In the genomic region with DNA sequence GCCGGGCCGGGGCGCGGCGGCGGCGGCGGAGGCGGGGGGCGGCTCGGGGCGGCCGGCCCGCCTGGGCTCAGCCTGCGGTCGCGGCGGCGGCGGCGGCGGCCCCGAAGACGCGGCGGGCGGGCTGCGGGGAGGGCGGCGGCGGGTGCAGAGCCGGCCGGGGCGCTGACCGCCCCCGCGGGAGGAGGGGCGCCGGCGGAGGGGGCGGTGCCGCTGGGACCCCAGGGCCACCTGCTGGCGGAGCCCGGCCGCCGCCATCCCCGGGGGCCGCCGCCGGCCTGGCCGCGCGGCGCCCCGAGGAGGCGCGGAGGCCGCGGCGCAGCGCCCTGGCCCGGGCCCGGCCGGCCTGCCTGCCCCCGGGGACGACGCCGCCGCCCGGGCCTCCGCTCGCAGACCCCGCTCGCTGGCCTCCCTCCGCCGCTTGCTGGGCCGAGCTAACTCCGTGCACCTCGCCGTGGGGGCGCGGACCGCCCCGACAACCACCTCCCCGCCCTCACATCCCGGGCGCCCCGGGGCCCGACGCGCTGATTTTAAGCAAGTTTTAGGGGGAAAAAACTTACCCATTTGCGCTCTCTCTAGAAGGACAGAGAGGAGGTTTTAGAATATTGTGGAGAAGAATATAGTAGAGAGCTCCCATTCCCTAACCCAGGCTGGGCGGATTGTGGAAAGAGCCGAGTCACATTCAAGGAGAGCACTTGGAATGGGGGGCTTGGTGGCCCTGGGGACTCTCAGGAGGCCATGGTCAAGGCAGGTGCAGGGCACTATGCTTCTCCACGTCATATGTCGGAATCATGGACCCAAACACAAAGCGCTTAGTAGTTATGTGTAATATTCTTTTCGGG, we compare ENCODE assay signal across 1 cellular context.
TF ChIP-seq lines count a peak whose summit lies in the region.

A gene with protein sequence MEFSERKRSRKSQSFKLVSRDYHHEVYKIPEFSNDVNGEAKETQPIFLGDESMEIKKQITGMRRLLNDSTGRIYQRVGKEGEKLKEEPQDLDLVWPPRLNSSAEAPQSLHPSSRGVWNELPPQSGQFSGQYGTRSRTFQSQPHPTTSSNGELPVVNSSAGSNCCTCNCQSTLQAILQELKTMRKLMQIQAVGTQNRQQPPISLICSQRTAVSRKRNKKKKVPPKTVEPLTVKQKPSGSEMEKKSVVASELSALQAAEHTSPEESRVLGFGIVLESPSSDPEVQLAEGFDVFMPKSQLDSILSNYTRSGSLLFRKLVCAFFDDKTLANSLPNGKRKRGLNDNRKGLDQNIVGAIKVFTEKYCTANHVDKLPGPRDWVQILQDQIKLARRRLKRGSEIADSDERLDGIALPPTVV (minus strand): TSS at position 140 of the 839 bp plus-strand sequence. CDS start 481 bp downstream, outside the sequence.

TF ChIP-seq in HepG2, 621 proteins besides CTCF, POLR2A, EP300 and RAD21 (continued from another document and continues in another):
- TF ChIP-seq, protein P1, sequence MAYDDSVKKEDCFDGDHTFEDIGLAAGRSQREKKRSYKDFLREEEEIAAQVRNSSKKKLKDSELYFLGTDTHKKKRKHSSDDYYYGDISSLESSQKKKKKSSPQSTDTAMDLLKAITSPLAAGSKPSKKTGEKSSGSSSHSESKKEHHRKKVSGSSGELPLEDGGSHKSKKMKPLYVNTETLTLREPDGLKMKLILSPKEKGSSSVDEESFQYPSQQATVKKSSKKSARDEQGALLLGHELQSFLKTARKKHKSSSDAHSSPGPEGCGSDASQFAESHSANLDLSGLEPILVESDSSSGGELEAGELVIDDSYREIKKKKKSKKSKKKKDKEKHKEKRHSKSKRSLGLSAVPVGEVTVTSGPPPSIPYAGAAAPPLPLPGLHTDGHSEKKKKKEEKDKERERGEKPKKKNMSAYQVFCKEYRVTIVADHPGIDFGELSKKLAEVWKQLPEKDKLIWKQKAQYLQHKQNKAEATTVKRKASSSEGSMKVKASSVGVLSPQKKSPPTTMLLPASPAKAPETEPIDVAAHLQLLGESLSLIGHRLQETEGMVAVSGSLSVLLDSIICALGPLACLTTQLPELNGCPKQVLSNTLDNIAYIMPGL (CRISPR knock-in tag; IDR thresholded peaks at IDR 0.05; ENCODE audit: borderline replicate concordance in 1 of 2, low read depth in 1 of 2), result peak; percentile 19 to 26; a peak in 1 of 4 replicates
- TF ChIP-seq IRF2 (CRISPR knock-in tag; IDR thresholded peaks at IDR 0.05) (no peak), TBX2 (CRISPR knock-in tag; IDR thresholded peaks at IDR 0.05; ENCODE audit: borderline replicate concordance) (no peak), MEIS1 (CRISPR knock-in tag; IDR thresholded peaks at IDR 0.05; ENCODE audit: borderline replicate concordance) (no peak), SOX13 (IDR thresholded peaks at IDR 0.05) (no peak), SOX13 (CRISPR knock-in tag; conservative IDR thresholded peaks at IDR 0.05 in 1 of 2, IDR thresholded peaks at IDR 0.05 in 1 of 2) (no peak), ZNF839 (CRISPR knock-in tag; IDR thresholded peaks at IDR 0.05; ENCODE audit: borderline replicate concordance) (no peak), ZNF317 (CRISPR knock-in tag; IDR thresholded peaks at IDR 0.05) (0 out of 2 replicates have a peak, but pooled peaks have one; percentile 28), TARDBP (CRISPR knock-in tag; IDR thresholded peaks at IDR 0.05) (no peak), FOXK1 (CRISPR knock-in tag; IDR thresholded peaks at IDR 0.05; ENCODE audit: borderline replicate concordance, low read depth) (no peak), CREB1 (IDR thresholded peaks at IDR 0.05) (0 out of 2 replicates have a peak, but pooled peaks have one; percentile 9), CREB1 (CRISPR knock-in tag; IDR thresholded peaks at IDR 0.05) (no peak), MIXL1 (CRISPR knock-in tag; IDR thresholded peaks at IDR 0.05) (no peak), FOXP1 (IDR thresholded peaks at IDR 0.05) (no peak), FOXP1 (CRISPR knock-in tag; IDR thresholded peaks at IDR 0.05) (no peak), MZF1 (CRISPR knock-in tag; IDR thresholded peaks at IDR 0.05; ENCODE audit: borderline replicate concordance) (no peak), BCL6 (CRISPR knock-in tag; IDR thresholded peaks at IDR 0.05) (no peak), XRCC5 (optimal IDR thresholded peaks at IDR 0.05; ENCODE audit: low read length) (no peak), ZNF101 (CRISPR knock-in tag; IDR thresholded peaks at IDR 0.05; ENCODE audit: borderline replicate concordance, low read depth) (no peak), MEIS2 (CRISPR knock-in tag; IDR thresholded peaks at IDR 0.05) (no peak), SMYD3 (CRISPR knock-in tag; IDR thresholded peaks at IDR 0.05) (no peak), NFKBIZ (CRISPR knock-in tag; IDR thresholded peaks at IDR 0.05) (no peak), SOX6 (IDR thresholded peaks at IDR 0.05) (no peak), SOX6 (CRISPR knock-in tag; IDR thresholded peaks at IDR 0.05) (peak; percentile 9; the same call in 1 of the 2 replicates), ZNF589 (CRISPR knock-in tag; conservative IDR thresholded peaks at IDR 0.05) (no peak)
- TF ChIP-seq, protein P2, sequence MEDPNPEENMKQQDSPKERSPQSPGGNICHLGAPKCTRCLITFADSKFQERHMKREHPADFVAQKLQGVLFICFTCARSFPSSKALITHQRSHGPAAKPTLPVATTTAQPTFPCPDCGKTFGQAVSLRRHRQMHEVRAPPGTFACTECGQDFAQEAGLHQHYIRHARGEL (CRISPR knock-in tag; IDR thresholded peaks at IDR 0.05), result no peak
- TF ChIP-seq, protein P3, sequence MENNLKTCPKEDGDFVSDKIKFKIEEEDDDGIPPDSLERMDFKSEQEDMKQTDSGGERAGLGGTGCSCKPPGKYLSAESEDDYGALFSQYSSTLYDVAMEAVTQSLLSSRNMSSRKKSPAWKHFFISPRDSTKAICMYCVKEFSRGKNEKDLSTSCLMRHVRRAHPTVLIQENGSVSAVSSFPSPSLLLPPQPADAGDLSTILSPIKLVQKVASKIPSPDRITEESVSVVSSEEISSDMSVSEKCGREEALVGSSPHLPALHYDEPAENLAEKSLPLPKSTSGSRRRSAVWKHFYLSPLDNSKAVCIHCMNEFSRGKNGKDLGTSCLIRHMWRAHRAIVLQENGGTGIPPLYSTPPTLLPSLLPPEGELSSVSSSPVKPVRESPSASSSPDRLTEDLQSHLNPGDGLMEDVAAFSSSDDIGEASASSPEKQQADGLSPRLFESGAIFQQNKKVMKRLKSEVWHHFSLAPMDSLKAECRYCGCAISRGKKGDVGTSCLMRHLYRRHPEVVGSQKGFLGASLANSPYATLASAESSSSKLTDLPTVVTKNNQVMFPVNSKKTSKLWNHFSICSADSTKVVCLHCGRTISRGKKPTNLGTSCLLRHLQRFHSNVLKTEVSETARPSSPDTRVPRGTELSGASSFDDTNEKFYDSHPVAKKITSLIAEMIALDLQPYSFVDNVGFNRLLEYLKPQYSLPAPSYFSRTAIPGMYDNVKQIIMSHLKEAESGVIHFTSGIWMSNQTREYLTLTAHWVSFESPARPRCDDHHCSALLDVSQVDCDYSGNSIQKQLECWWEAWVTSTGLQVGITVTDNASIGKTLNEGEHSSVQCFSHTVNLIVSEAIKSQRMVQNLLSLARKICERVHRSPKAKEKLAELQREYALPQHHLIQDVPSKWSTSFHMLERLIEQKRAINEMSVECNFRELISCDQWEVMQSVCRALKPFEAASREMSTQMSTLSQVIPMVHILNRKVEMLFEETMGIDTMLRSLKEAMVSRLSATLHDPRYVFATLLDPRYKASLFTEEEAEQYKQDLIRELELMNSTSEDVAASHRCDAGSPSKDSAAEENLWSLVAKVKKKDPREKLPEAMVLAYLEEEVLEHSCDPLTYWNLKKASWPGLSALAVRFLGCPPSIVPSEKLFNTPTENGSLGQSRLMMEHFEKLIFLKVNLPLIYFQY (CRISPR knock-in tag; IDR thresholded peaks at IDR 0.05; ENCODE audit: borderline replicate concordance), result no peak
- TF ChIP-seq, protein P4, sequence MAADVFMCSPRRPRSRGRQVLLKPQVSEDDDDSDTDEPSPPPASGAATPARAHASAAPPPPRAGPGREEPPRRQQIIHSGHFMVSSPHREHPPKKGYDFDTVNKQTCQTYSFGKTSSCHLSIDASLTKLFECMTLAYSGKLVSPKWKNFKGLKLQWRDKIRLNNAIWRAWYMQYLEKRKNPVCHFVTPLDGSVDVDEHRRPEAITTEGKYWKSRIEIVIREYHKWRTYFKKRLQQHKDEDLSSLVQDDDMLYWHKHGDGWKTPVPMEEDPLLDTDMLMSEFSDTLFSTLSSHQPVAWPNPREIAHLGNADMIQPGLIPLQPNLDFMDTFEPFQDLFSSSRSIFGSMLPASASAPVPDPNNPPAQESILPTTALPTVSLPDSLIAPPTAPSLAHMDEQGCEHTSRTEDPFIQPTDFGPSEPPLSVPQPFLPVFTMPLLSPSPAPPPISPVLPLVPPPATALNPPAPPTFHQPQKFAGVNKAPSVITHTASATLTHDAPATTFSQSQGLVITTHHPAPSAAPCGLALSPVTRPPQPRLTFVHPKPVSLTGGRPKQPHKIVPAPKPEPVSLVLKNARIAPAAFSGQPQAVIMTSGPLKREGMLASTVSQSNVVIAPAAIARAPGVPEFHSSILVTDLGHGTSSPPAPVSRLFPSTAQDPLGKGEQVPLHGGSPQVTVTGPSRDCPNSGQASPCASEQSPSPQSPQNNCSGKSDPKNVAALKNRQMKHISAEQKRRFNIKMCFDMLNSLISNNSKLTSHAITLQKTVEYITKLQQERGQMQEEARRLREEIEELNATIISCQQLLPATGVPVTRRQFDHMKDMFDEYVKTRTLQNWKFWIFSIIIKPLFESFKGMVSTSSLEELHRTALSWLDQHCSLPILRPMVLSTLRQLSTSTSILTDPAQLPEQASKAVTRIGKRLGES (CRISPR knock-in tag; IDR thresholded peaks at IDR 0.05; ENCODE audit: borderline replicate concordance), result no peak
- TF ChIP-seq, protein P5, sequence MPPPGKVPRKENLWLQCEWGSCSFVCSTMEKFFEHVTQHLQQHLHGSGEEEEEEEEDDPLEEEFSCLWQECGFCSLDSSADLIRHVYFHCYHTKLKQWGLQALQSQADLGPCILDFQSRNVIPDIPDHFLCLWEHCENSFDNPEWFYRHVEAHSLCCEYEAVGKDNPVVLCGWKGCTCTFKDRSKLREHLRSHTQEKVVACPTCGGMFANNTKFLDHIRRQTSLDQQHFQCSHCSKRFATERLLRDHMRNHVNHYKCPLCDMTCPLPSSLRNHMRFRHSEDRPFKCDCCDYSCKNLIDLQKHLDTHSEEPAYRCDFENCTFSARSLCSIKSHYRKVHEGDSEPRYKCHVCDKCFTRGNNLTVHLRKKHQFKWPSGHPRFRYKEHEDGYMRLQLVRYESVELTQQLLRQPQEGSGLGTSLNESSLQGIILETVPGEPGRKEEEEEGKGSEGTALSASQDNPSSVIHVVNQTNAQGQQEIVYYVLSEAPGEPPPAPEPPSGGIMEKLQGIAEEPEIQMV (CRISPR knock-in tag; IDR thresholded peaks at IDR 0.05; ENCODE audit: low read depth), result no peak; the same call in 1 of the 2 replicates
- TF ChIP-seq, protein P6, sequence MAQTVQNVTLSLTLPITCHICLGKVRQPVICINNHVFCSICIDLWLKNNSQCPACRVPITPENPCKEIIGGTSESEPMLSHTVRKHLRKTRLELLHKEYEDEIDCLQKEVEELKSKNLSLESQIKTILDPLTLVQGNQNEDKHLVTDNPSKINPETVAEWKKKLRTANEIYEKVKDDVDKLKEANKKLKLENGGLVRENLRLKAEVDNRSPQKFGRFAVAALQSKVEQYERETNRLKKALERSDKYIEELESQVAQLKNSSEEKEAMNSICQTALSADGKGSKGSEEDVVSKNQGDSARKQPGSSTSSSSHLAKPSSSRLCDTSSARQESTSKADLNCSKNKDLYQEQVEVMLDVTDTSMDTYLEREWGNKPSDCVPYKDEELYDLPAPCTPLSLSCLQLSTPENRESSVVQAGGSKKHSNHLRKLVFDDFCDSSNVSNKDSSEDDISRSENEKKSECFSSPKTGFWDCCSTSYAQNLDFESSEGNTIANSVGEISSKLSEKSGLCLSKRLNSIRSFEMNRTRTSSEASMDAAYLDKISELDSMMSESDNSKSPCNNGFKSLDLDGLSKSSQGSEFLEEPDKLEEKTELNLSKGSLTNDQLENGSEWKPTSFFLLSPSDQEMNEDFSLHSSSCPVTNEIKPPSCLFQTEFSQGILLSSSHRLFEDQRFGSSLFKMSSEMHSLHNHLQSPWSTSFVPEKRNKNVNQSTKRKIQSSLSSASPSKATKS (CRISPR knock-in tag; IDR thresholded peaks at IDR 0.05), result no peak
- TF ChIP-seq, protein P7, sequence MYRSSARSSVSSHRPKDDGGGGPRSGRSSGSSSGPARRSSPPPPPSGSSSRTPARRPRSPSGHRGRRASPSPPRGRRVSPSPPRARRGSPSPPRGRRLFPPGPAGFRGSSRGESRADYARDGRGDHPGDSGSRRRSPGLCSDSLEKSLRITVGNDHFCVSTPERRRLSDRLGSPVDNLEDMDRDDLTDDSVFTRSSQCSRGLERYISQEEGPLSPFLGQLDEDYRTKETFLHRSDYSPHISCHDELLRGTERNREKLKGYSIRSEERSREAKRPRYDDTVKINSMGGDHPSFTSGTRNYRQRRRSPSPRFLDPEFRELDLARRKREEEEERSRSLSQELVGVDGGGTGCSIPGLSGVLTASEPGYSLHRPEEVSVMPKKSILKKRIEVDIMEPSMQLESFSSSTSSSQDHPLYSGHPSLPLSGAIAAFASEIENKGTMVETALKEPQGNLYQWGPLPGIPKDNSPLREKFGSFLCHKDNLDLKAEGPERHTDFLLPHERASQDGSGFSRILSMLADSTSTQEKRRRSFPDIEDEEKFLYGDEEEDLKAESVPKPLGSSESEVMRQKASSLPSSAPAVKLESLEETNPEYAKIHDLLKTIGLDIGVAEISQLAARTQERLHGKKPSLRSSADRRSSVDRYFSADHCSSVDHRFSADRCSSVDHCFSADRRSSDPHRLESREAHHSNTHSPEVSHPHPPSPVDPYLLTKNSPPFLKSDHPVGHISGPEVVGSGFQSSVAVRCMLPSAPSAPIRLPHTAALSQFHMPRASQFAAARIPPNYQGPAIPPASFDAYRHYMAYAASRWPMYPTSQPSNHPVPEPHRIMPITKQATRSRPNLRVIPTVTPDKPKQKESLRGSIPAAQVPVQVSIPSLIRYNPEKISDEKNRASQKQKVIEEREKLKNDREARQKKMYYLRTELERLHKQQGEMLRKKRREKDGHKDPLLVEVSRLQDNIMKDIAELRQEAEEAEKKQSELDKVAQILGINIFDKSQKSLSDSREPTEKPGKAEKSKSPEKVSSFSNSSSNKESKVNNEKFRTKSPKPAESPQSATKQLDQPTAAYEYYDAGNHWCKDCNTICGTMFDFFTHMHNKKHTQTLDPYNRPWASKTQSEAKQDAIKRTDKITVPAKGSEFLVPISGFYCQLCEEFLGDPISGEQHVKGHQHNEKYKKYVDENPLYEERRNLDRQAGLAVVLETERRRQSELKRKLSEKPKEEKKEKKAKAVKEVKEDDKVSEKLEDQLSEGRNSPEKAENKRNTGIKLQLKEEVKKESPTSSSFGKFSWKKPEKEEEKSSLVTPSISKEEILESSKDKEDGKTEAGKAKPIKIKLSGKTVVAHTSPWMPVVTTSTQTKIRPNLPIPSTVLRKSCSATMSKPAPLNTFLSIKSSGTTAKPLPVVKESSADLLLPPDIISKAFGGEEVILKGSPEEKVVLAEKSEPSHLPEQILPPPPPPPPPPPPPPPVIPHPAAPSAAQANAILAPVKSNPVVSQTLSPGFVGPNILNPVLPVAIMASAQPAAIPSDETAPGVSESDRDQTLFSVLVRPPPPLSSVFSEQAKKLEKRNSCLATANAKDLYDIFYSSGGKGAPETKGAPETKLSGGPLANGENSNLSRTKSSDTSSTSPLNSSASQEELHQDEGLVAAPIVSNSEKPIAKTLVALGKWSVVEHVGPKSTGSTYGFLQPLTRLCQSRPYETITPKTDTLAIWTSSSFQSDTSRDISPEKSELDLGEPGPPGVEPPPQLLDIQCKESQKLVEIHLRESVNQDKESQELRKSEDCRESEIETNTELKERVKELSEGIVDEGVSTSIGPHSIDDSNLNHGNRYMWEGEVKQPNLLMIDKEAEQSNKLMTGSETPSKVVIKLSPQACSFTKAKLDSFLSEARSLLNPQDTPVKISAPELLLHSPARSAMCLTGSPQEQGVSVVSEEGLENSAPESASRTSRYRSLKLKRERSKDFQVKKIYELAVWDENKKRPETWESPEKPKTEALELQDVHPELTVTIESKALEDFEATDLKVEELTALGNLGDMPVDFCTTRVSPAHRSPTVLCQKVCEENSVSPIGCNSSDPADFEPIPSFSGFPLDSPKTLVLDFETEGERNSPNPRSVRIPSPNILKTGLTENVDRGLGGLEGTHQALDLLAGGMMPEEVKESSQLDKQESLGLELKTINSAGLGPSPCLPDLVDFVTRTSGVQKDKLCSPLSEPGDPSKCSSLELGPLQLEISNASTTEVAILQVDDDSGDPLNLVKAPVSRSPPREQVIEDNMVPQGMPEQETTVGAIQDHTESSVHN (CRISPR knock-in tag; IDR thresholded peaks at IDR 0.05), result no peak
